8 cellular contexts compared by ENCODE assay signal in genomic region chr17:59892849-59893616, GRCh38. TPM values are rescaled to one million over a fixed set of nuclear protein-coding genes. Genes with fewer than 3 reads are reported as not detected.
DNase-seq lines count a peak whose midpoint lies in the region; ATAC-seq, FAIRE-seq and TF ChIP-seq lines count a peak whose summit lies in the region.

TSS of gene RPS6KB1 (plus strand) at chr17:59893121. CDS start at chr17:59893185, 64 bp downstream.
TSS of gene TUBD1 (minus strand) at chr17:59892943. CDS start at chr17:59891002, 1,941 bp downstream.

- no peak for TF ChIP-seq CTCF in heart left ventricle (IDR thresholded peaks at IDR 0.05)
- peak; percentile 3 for TF ChIP-seq CTCF in type B pancreatic cell (conservative IDR thresholded peaks at IDR 0.05)

- H3K36me3 ChIP-seq in heart left ventricle, result peaks cover 0 to 32% (median 14%) of the 10 kb centered on the region in 9 donors

- H3K36me3 Mint-ChIP-seq in type B pancreatic cell, result peaks cover 5% of the 10 kb centered on the region

- FAIRE-seq in GM12891 (lab: Jason Lieb, UNC), result peak; percentile 99

- H3K27ac Mint-ChIP-seq in type B pancreatic cell, result peak within 1 kb of the TSS; percentile 95

- no peaks in the 10 kb centered on the region for H3K9me3 Mint-ChIP-seq in type B pancreatic cell

- peaks cover 11% of the 10 kb centered on the region for H3K4me1 Mint-ChIP-seq in type B pancreatic cell (ENCODE audit: unreplicated experiment)

- TF ChIP-seq POLR2A in GM12891 (IDR thresholded peaks at IDR 0.05; ENCODE audit: low read depth, low read length), result peak; percentile 94
- TF ChIP-seq POLR2A in heart left ventricle (IDR thresholded peaks at IDR 0.05), result peak in 1 of 2 donors; percentile 84

- H3K4me3 ChIP-seq in heart left ventricle, result peak within 1 kb of the TSS; percentile 67 to 100 (median 91)

- no peaks in the 10 kb centered on the region for H3K9me3 ChIP-seq in heart left ventricle

- H3K4me3 Mint-ChIP-seq in type B pancreatic cell, result peak within 1 kb of the TSS; percentile 99

- peak within 1 kb of the TSS; percentile 77 to 95 (median 88) for H3K27ac ChIP-seq in heart left ventricle

- peaks cover 0 to 35% (median 20%) of the 10 kb centered on the region in 12 donors for H3K4me1 ChIP-seq in heart left ventricle

- H3K27me3 ChIP-seq in heart left ventricle, result no peaks in the 10 kb centered on the region

- intact Hi-C loops in heart left ventricle (cut with DNase I), result loop anchor here in 2 of 10 donors (2.0 to 10.0 kb wide), 2 partner anchors 72 kb away; partner anchors contain the start of gene RNFT1 (in 2 of the 2)

- WGBS in heart left ventricle, 4 donors, result 0% methylated on average over 43 to 60 of the region's 60 CpGs

- DNase-seq in GM12891 (ENCODE audit: insufficient read length, low spot score), result peak; percentile 86
- DNase-seq in NCI-H146 (lab: John Stamatoyannopoulos, UW), result peak; percentile 97
- DNase-seq in T-helper 1 cell, result peak; percentile 95 to 99 (median 96)
- peak; percentile 99 for DNase-seq in amniotic epithelial cell (ENCODE audit: low read depth)
- DNase-seq in heart left ventricle, result peak; percentile 97 to 98 (median 97)
- DNase-seq in pons (ENCODE audit: low spot score), result peak; percentile 99
- DNase-seq in type B pancreatic cell (ENCODE audit: extremely low spot score, unreplicated experiment), result peak; percentile 94

- peak; percentile 85 for ATAC-seq in HG02840 (IDR thresholded peaks at IDR 0.05; ENCODE audit: low FRiP score, unreplicated experiment)
- peak; percentile 99 to 100 (median 99) for ATAC-seq in heart left ventricle

- no peaks in the 10 kb centered on the region for H3K27me3 Mint-ChIP-seq in type B pancreatic cell

TF ChIP-seq in GM12891, 5 proteins besides CTCF, POLR2A, EP300 and RAD21:
- TF ChIP-seq POU2F2 (IDR thresholded peaks at IDR 0.05; ENCODE audit: low read depth, low read length) (peak; percentile 64; the same call in 1 of the 2 replicates), POLR2AphosphoS5 (IDR thresholded peaks at IDR 0.05; ENCODE audit: low read depth, low read length) (peak; percentile 92), TAF1 (IDR thresholded peaks at IDR 0.05; ENCODE audit: low read depth, low read length) (peak; percentile 95), PAX5 (IDR thresholded peaks at IDR 0.05; ENCODE audit: insufficient read depth, low read length, severe bottlenecking) (no peak), SPI1 (IDR thresholded peaks at IDR 0.05; ENCODE audit: low read depth, low read length) (no peak)

RNA-seq across cellular contexts. Expression of gene RPS6KB1, which starts in this region (rescaled TPM):
- polyA plus RNA-seq in GM12891 (2012; ENCODE audit: low read depth, missing spikeins), result 10.6 TPM
- 10 to 100 TPM; 13.5 to 29.4 (median 24.5) TPM for total RNA-seq in heart left ventricle
- polyA plus RNA-seq in heart left ventricle, result 10 to 100 TPM in 1 of 2 donors, 1 to 10 TPM in 1; 7.8 to 11.6 TPM
- 38.2 and 38.8 TPM in 2 replicates for total RNA-seq in type B pancreatic cell (ENCODE audit: low replicate concordance)

RNA-seq across cellular contexts. Expression of gene TUBD1, which starts in this region (rescaled TPM):
- 2.2 TPM for polyA plus RNA-seq in GM12891 (2012; ENCODE audit: low read depth, missing spikeins)
- 1 to 10 TPM; 3.7 to 8.5 (median 6.2) TPM for total RNA-seq in heart left ventricle
- 1 to 10 TPM; 4.6 to 7.0 TPM for polyA plus RNA-seq in heart left ventricle
- 8.0 and 16.7 TPM in 2 replicates for total RNA-seq in type B pancreatic cell (ENCODE audit: low replicate concordance)

Comparison
In these comparisons a context has a peak if more than half of its experiments do, and no peak if none do; other contexts are left out.
1. Peak in every context shown above with its lines: DNase-seq, ATAC-seq, H3K4me3 ChIP-seq and H3K27ac ChIP-seq.